Comparison of ENCODE assay signal across 8 cellular contexts in genomic region chrX:40579880-40580536, GRCh38. TPM values are rescaled to one million over a fixed set of nuclear protein-coding genes. Genes with fewer than 3 reads are reported as not detected.
DNase-seq lines count a peak whose midpoint lies in the region; ATAC-seq and TF ChIP-seq lines count a peak whose summit lies in the region.

No MANE protein-coding gene starts in this region.

- H3K27ac ChIP-seq in gastroesophageal sphincter (peak overlapping the region; percentile 72 to 94 (median 90)), sigmoid colon (peak overlapping the region; percentile 90 to 98 (median 93))

- H3K4me1 Mint-ChIP-seq in T-cell: peaks cover 20 to 31% (median 23%) of the 10 kb centered on the region in 3 donors

- peak overlapping the region; percentile 88 to 94 (median 93) for H3K4me3 Mint-ChIP-seq in T-cell

- TF ChIP-seq POLR2A in GM18505 (IDR thresholded peaks at IDR 0.05; ENCODE audit: borderline replicate concordance, extremely low read depth, insufficient read depth, insufficient read length) (no peak), gastroesophageal sphincter (IDR thresholded peaks at IDR 0.05) (no peak), sigmoid colon (IDR thresholded peaks at IDR 0.05) (no peak)

- POLR2A ChIA-PET in T-cell (lab: Charles Lee): interaction anchor here in 1 of 2 donors (0.5 kb wide), 1 partner anchor 644 kb away, joined by 4 read pairs; no protein-coding TSS in a partner anchor

- CTCF ChIA-PET in T-cell (lab: Charles Lee): interaction anchor here (0.9 to 1.4 kb wide), 3 partner anchors 9 to 40 kb away, joined by 4 to 5 read pairs (median 5); no protein-coding TSS in a partner anchor

- TF ChIP-seq EP300 in gastroesophageal sphincter (IDR thresholded peaks at IDR 0.05) (no peak), sigmoid colon (IDR thresholded peaks at IDR 0.05) (no peak)

- H3K9me3 Mint-ChIP-seq in T-cell: no peaks in the 10 kb centered on the region

- TF ChIP-seq CTCF in gastroesophageal sphincter (IDR thresholded peaks at IDR 0.05) (no peak), sigmoid colon (IDR thresholded peaks at IDR 0.05) (no peak)

- DNase-seq in T-cell (no peak), sigmoid colon (no peak), COLO668 (lab: John Stamatoyannopoulos, UW; ENCODE audit: unreplicated experiment) (no peak), AML-193 (lab: John Stamatoyannopoulos, UW) (no peak), NCI-H345 (lab: John Stamatoyannopoulos, UW) (no peak)

- H3K27ac Mint-ChIP-seq in T-cell: peak overlapping the region; percentile 88 to 93

- intact Hi-C loops in sigmoid colon (cut with DNase I): loop anchor here (5.0 kb wide), 2 partner anchors 38 to 62 kb away; no protein-coding TSS in a partner anchor

- H3K4me3 ChIP-seq in gastroesophageal sphincter: peak overlapping the region; percentile 73 to 82
- H3K4me3 ChIP-seq in sigmoid colon: peak overlapping the region; percentile 56 to 86 (median 82)

- H3K27me3 Mint-ChIP-seq in T-cell: peaks cover 0 to 26% of the 10 kb centered on the region in 2 donors

- H3K27me3 ChIP-seq in gastroesophageal sphincter: no peaks in the 10 kb centered on the region
- no peaks in the 10 kb centered on the region for H3K27me3 ChIP-seq in sigmoid colon

- H3K36me3 Mint-ChIP-seq in T-cell: no peaks in the 10 kb centered on the region

- H3K4me1 ChIP-seq in gastroesophageal sphincter (peaks cover 0 to 16% (median 5%) of the 10 kb centered on the region in 3 donors), sigmoid colon (peaks cover 0 to 10% (median 8%) of the 10 kb centered on the region in 4 donors)

- ATAC-seq in GM18505 (IDR thresholded peaks at IDR 0.05; ENCODE audit: unreplicated experiment) (peak; percentile 48), HG02759 (IDR thresholded peaks at IDR 0.05; ENCODE audit: unreplicated experiment) (peak; percentile 57), T-cell (replicated peaks in 1 of 4) (peak in 3 of 4 experiments; percentile 40 to 47 (median 41)), gastroesophageal sphincter (peak; percentile 69)

- WGBS in gastroesophageal sphincter (ENCODE audit: low coverage in 1 of 2), 2 donors: 4 to 31% methylated on average over 9 of the region's 12 CpGs
- WGBS in sigmoid colon, 2 donors: 4 to 13% methylated on average over 12 of the region's 12 CpGs

- no peaks in the 10 kb centered on the region for H3K36me3 ChIP-seq in gastroesophageal sphincter
- no peaks in the 10 kb centered on the region for H3K36me3 ChIP-seq in sigmoid colon

- H3K9me3 ChIP-seq in gastroesophageal sphincter (no peaks in the 10 kb centered on the region), sigmoid colon (no peaks in the 10 kb centered on the region)

RNA-seq across cellular contexts. Expression of gene ATP6AP2, which starts 0.8 kb away (rescaled TPM):
- 10 to 100 TPM; 62.3 to 92.0 (median 74.1) TPM for total RNA-seq in T-cell
- total RNA-seq in gastroesophageal sphincter: 100 to 1,000 TPM; 106 to 141 (median 115) TPM
- total RNA-seq in sigmoid colon: 100 to 1,000 TPM in 2 of 4 donors, 10 to 100 TPM in 2; 86.4 to 121 (median 101) TPM
- polyA plus RNA-seq in sigmoid colon: 10 to 100 TPM; 16.8 to 60.1 (median 51.1) TPM

RNA-seq across cellular contexts. Expression of gene MPC1L, which starts 43.2 kb away (rescaled TPM):
- not detected for total RNA-seq in T-cell
- total RNA-seq in gastroesophageal sphincter: not detected
- total RNA-seq in sigmoid colon: not detected
- not detected for polyA plus RNA-seq in sigmoid colon
